8 cellular contexts compared by ENCODE assay signal in the genomic region with DNA sequence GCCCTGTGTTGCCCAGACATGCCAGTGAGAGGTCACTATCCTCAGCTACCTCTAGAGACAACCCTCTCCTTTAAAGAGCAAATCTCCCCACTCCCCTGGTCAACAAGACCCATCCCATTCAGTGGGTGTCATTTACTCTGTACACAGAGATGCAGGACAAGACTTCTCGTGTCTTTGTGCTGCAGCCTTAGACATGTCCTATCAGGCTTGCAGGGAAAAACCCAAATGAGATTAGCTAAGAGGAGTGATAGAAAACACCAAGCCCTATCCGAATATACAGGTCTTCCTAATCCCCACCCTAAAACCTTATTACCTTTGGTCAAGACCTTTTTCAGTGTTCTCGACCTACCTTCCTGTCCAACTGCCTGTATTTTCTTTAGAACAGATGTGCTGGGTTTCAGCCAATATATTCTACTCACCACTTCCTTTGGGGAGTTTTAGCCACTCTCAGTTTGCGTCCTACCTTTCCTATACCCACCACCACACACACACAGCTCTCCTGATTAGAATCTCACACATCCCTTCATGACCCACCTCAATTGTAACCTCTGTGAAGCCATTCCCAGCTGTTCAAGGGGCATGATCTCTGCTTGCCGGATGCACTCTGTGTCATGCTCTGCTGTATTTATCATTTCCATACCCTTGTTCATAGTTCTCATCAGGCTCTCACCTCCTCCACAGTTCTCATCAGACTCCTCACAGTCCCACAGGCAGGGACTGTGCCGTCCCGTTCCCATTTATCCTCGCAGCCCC. TPM values are rescaled to one million over a fixed set of nuclear protein-coding genes. Genes with fewer than 3 reads are reported as not detected.
A peak's percentile ranks its signal among the peaks of the same experiment; 100 is the strongest.
DNase-seq lines count a peak whose midpoint lies in the region; ATAC-seq and TF ChIP-seq lines count a peak whose summit lies in the region.

No MANE protein-coding gene starts in this region.

- in situ Hi-C loops in brain microvascular endothelial cell (cut with HindIII; ENCODE audit: low pct_ligation_motif_present, low sequenced_read_pairs) = no loop called here

- H3K27ac ChIP-seq in heart right ventricle (peak overlapping the region in 2 of 10 donors; percentile 3 to 57), brain microvascular endothelial cell (peak overlapping the region; percentile 90)

- ATAC-seq in heart right ventricle (peak in 6 of 8 donors; percentile 21 to 62 (median 48)), HG03103 (IDR thresholded peaks at IDR 0.05; ENCODE audit: low read depth, unreplicated experiment) (peak; percentile 49)

- intact Hi-C loops in heart right ventricle (cut with DNase I) = no loop called here
- intact Hi-C loops in cardiac septum (cut with DNase I) = no loop called here

- H3K9me3 ChIP-seq in heart right ventricle = no peaks in the 10 kb centered on the region

- H3K36me3 ChIP-seq in heart right ventricle (peaks cover 0 to 30% (median 18%) of the 10 kb centered on the region in 9 donors), brain microvascular endothelial cell (replicated peaks) (peaks cover 33% of the 10 kb centered on the region)

- 63 to 70% methylated on average over 8 of the region's 8 CpGs for WGBS in heart right ventricle, 2 donors

- peaks cover 0 to 61% (median 40%) of the 10 kb centered on the region in 9 donors for H3K4me1 ChIP-seq in heart right ventricle

- no peaks in the 10 kb centered on the region for H3K27me3 ChIP-seq in heart right ventricle
- no peaks in the 10 kb centered on the region for H3K27me3 ChIP-seq in brain microvascular endothelial cell (replicated peaks)

- TF ChIP-seq CTCF in heart right ventricle (IDR thresholded peaks at IDR 0.05) = no peak
- no peak for TF ChIP-seq CTCF in brain microvascular endothelial cell (IDR thresholded peaks at IDR 0.05; ENCODE audit: low read depth, low read length, missing control alignments)

- no peak for DNase-seq in heart right ventricle
- DNase-seq in cardiac septum (ENCODE audit: low spot score) = no peak
- DNase-seq in brain microvascular endothelial cell = no peak
- DNase-seq in occipital lobe (lab: John Stamatoyannopoulos, UW) = no peak
- DNase-seq in iPS-NIHi11 (ENCODE audit: low spot score) = no peak
- no peak for DNase-seq in activated CD4-positive, CD25-positive, alpha-beta regulatory T cell treated with anti-CD3 and anti-CD28 coated beads, Interleukin-2, amount 50 U/mL, for 72 hours
- DNase-seq in NCI-H1417 (lab: John Stamatoyannopoulos, UW) = no peak

- H3K4me3 ChIP-seq in heart right ventricle (no peak overlapping the region), brain microvascular endothelial cell (ENCODE audit: low read depth, low read length) (no peak overlapping the region)

RNA-seq across cellular contexts. Expression of gene TRAM2, which starts 39.7 kb away (rescaled TPM):
- total RNA-seq in heart right ventricle (10 to 100 TPM in 7 of 10 donors, 1 to 10 TPM in 3; 7.9 to 17.3 (median 11.0) TPM), cardiac septum (10.3 TPM), occipital lobe (1.6 TPM)
- 1 to 10 TPM; 5.0 to 7.2 TPM for polyA plus RNA-seq in heart right ventricle
